ENCODE assay signal across 8 cellular contexts in genomic region chr10:115092555-115093285, GRCh38. TPM values are rescaled to one million over a fixed set of nuclear protein-coding genes. Genes with fewer than 3 reads are reported as not detected.
DNase-seq lines count a peak whose midpoint lies in the region; ATAC-seq and TF ChIP-seq lines count a peak whose summit lies in the region.

No MANE protein-coding gene starts in this region.

- H3K36me3 ChIP-seq in hepatocyte (replicated peaks; ENCODE audit: insufficient read depth, low read depth): no peaks in the 10 kb centered on the region

- DNase-seq in AG10803 (ENCODE audit: low read depth): peak; percentile 12
- DNase-seq in NCI-H82 (lab: John Stamatoyannopoulos, UW): peak; percentile 36
- peak in 38 of 58 donors; percentile 11 to 74 (median 46) for DNase-seq in anterior cingulate cortex (lab: John Stamatoyannopoulos, UW)
- DNase-seq in hepatocyte (ENCODE audit: low spot score): peak; percentile 68
- no peak for DNase-seq in retinal pigment epithelial cell (ENCODE audit: low read depth)
- no peak for DNase-seq in stimulated activated naive CD4-positive, alpha-beta T cell treated with Interleukin-2 at 50 U/mL for 16 hours (lab: John Stamatoyannopoulos, UW)

- H3K4me3 ChIP-seq in AG10803 (ENCODE audit: low read length) (peak overlapping the region; percentile 49), hepatocyte (peak overlapping the region; percentile 88), retinal pigment epithelial cell (ENCODE audit: low read length) (peak overlapping the region; percentile 64)

- peak overlapping the region; percentile 93 for H3K4me2 ChIP-seq in hepatocyte

- no peaks in the 10 kb centered on the region for H3K4me1 ChIP-seq in hepatocyte (ENCODE audit: insufficient read depth)

- TF ChIP-seq CTCF in AG10803 (conservative IDR thresholded peaks at IDR 0.05; ENCODE audit: low read length): no peak
- no peak for TF ChIP-seq CTCF in hepatocyte (IDR thresholded peaks at IDR 0.05; ENCODE audit: poor library complexity)
- no peak for TF ChIP-seq CTCF in retinal pigment epithelial cell (conservative IDR thresholded peaks at IDR 0.05; ENCODE audit: low read depth, low read length)

- H3K27ac ChIP-seq in hepatocyte: peak overlapping the region; percentile 93

- H4K20me1 ChIP-seq in hepatocyte (ENCODE audit: insufficient read depth, poor library complexity, severe bottlenecking): no peaks in the 10 kb centered on the region

- no peaks in the 10 kb centered on the region for H3K9me2 ChIP-seq in hepatocyte (replicated peaks; ENCODE audit: insufficient read depth)

- H3K79me2 ChIP-seq in hepatocyte: peaks cover 3% of the 10 kb centered on the region

- H3K27me3 ChIP-seq in hepatocyte: peaks cover 51% of the 10 kb centered on the region

- under 1% methylated on average over 30 of the region's 75 CpGs for WGBS in hepatocyte (ENCODE audit: low lambda C conversion rate, missing lambda C conversion rate)

- peak overlapping the region; percentile 94 for H2AFZ ChIP-seq in hepatocyte

- no peaks in the 10 kb centered on the region for H3K9me3 ChIP-seq in hepatocyte (ENCODE audit: low read depth)

- ATAC-seq in GM18867 (IDR thresholded peaks at IDR 0.05; ENCODE audit: unreplicated experiment): peak; percentile 82
- ATAC-seq in HG03025 (IDR thresholded peaks at IDR 0.05; ENCODE audit: low FRiP score, unreplicated experiment): peak; percentile 47

RNA-seq across cellular contexts. Expression of gene ATRNL1, which starts 0.4 kb away (rescaled TPM):
- 17.4 and 18.7 TPM in 2 replicates for total RNA-seq in hepatocyte
- 3.7 and 5.9 TPM in 2 replicates for polyA plus RNA-seq in hepatocyte

Comparison
In these comparisons a context has a peak if more than half of its experiments do, and no peak if none do; other contexts are left out.
1. DNase-seq: peak in AG10803 (single experiment), NCI-H82 (single experiment), anterior cingulate cortex (38 of 58) and hepatocyte (single experiment); none in retinal pigment epithelial cell (single experiment) and stimulated activated naive CD4-positive, alpha-beta T cell treated with Interleukin-2 at 50 U/mL for 16 hours (single experiment).
2. Peak in every context shown above with its lines, with median percentiles within 50 percentile points of each other: H3K4me3 ChIP-seq.